ENCODE assay signal across 19 cellular contexts in genomic region chr1:168304865-168305264, GRCh38.
"Had no signal": no experiment of that assay in that cellular context is flagged by ENCODE, and none has a peak within 500 bp of the region (broad histone marks: within the 10 kb centered on the region; RNA-seq: fewer than 3 reads in every experiment).

No MANE protein-coding gene starts in this region.

- H3K4me3 ChIP-seq: breast epithelium, coronary artery, lung, pancreas, right lobe of liver, suprapubic skin, transverse colon, vagina had no signal

- H3K36me3 Mint-ChIP-seq: natural killer cell treated with Interleukin-12 subunit alpha and Interleukin-12 subunit beta and Interleukin-15 and Interleukin-18, amount 100 ng/mL, for 72 hours had no signal

- H3K27me3 Mint-ChIP-seq: activated naive CD4-positive, alpha-beta T cell treated with anti-CD3 and anti-CD28 coated beads, Interleukin-2, amount 50 U/mL, for 24 hours; natural killer cell treated with Interleukin-12 subunit alpha and Interleukin-12 subunit beta and Interleukin-15 and Interleukin-18, amount 100 ng/mL, for 72 hours; stimulated activated naive CD8-positive, alpha-beta T cell treated with anti-CD3 and anti-CD28 coated beads, Interleukin-15, Interleukin-2, amounts not matched to agents 100 ng/mL and 50 ng/mL, for 24 hours had no signal

- H3K9me3 Mint-ChIP-seq: activated naive CD4-positive, alpha-beta T cell treated with anti-CD3 and anti-CD28 coated beads, Interleukin-2, amount 50 U/mL, for 24 hours; natural killer cell treated with Interleukin-12 subunit alpha and Interleukin-12 subunit beta and Interleukin-15 and Interleukin-18, amount 100 ng/mL, for 72 hours; stimulated activated naive CD8-positive, alpha-beta T cell treated with anti-CD3 and anti-CD28 coated beads, Interleukin-15, Interleukin-2, amounts not matched to agents 100 ng/mL and 50 ng/mL, for 24 hours had no signal

- H3K27ac ChIP-seq: breast epithelium, coronary artery, neutrophil, pancreas, right lobe of liver, suprapubic skin, transverse colon, vagina had no signal

- H3K4me3 Mint-ChIP-seq: activated naive CD4-positive, alpha-beta T cell treated with anti-CD3 and anti-CD28 coated beads, Interleukin-2, amount 50 U/mL, for 24 hours; natural killer cell treated with Interleukin-12 subunit alpha and Interleukin-12 subunit beta and Interleukin-15 and Interleukin-18, amount 100 ng/mL, for 72 hours; stimulated activated naive CD8-positive, alpha-beta T cell treated with anti-CD3 and anti-CD28 coated beads, Interleukin-15, Interleukin-2, amounts not matched to agents 100 ng/mL and 50 ng/mL, for 24 hours had no signal

- ATAC-seq: natural killer cell treated with Interleukin-12 subunit alpha and Interleukin-12 subunit beta and Interleukin-15 and Interleukin-18, amount 100 ng/mL, for 72 hours; pancreas; right lobe of liver had no signal

- H3K9me3 ChIP-seq: breast epithelium, neutrophil, pancreas, right lobe of liver, suprapubic skin, transverse colon, vagina had no signal

- DNase-seq: activated CD4-positive, alpha-beta T cell treated with anti-CD3 and anti-CD28 coated beads, Interleukin-2, amount 50 U/mL, for 48 hours; activated gamma-delta T cell; islet precursor cell; pancreas; right lobe of liver; small intestine; stimulated activated CD4-positive, alpha-beta T cell treated with anti-CD3 and anti-CD28 coated beads, Interleukin-15, amount 100 ng/mL, for 24 hours; stimulated activated CD4-positive, alpha-beta T cell treated with anti-CD3 and anti-CD28 coated beads, Interleukin-2, amount 100 ng/mL, for 48 hours; transverse colon had no signal

- H3K27ac Mint-ChIP-seq: activated naive CD4-positive, alpha-beta T cell treated with anti-CD3 and anti-CD28 coated beads, Interleukin-2, amount 50 U/mL, for 24 hours; natural killer cell treated with Interleukin-12 subunit alpha and Interleukin-12 subunit beta and Interleukin-15 and Interleukin-18, amount 100 ng/mL, for 72 hours; stimulated activated naive CD8-positive, alpha-beta T cell treated with anti-CD3 and anti-CD28 coated beads, Interleukin-15, Interleukin-2, amounts not matched to agents 100 ng/mL and 50 ng/mL, for 24 hours had no signal

- H3K4me1 ChIP-seq: breast epithelium, pancreas, suprapubic skin, transverse colon, vagina had no signal

- H3K36me3 ChIP-seq: breast epithelium, pancreas, right lobe of liver, transverse colon, vagina had no signal

- H3K4me1 Mint-ChIP-seq: activated naive CD4-positive, alpha-beta T cell treated with anti-CD3 and anti-CD28 coated beads, Interleukin-2, amount 50 U/mL, for 24 hours had no signal

- H3K27me3 ChIP-seq: breast epithelium, foreskin keratinocyte, neutrophil, pancreas, right lobe of liver, suprapubic skin, transverse colon, vagina had no signal
